Comparison of ENCODE assay signal across 1 cellular context in the genomic region with DNA sequence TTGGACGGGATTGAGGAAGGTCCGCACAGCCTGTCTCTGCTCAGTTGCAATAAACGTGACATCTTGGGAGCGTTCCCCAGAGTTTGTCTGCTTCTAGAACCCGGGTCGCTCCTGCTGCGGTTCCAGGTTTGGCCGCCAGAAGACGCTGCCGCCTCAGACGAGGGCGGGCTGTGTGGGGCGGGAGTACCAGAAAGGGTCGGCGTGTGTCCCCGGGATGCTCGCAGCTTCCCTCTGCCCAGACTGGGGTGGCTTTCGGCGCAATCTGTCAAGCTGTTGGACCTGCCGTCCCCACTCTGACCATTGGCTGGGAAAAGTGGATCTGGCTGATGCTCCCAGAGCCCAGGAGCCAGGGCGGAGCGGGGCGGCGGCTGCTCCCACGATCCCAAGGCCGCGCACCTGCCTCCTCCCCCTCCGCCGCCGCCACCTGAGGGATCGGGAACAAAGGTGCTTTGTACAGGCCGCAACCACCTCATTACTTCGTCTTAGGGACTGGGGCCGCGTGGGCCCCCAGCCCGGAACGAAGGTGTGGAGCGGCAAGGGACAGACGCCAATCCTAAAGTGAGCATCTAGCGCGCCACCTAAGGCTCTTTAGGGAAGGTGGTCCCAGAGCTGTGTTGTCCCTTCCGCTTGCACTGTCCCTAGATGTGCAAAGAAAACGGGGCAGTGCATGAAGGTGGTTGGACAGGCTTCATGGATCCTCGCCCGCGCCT.
TF ChIP-seq lines count a peak whose summit lies in the region.

No MANE protein-coding gene starts in this region.

TF ChIP-seq in HepG2, 621 proteins besides CTCF, POLR2A, EP300 and RAD21 (continued from another document and continues in another):
- TF ChIP-seq MED8 (CRISPR knock-in tag; IDR thresholded peaks at IDR 0.05; ENCODE audit: insufficient replicate concordance) (no peak), MYC (CRISPR knock-in tag; IDR thresholded peaks at IDR 0.05; ENCODE audit: borderline replicate concordance) (peak; percentile 19; the same call in 1 of the 2 replicates), HES4 (CRISPR knock-in tag; IDR thresholded peaks at IDR 0.05; ENCODE audit: borderline replicate concordance) (no peak), ZNF207 (IDR thresholded peaks at IDR 0.05; ENCODE audit: borderline replicate concordance) (no peak), FOXA3 (CRISPR knock-in tag; IDR thresholded peaks at IDR 0.05) (no peak), ZNF30 (CRISPR knock-in tag; IDR thresholded peaks at IDR 0.05) (no peak), ZNF782 (CRISPR knock-in tag; IDR thresholded peaks at IDR 0.05; ENCODE audit: borderline replicate concordance) (no peak), ARHGAP35 (CRISPR knock-in tag; IDR thresholded peaks at IDR 0.05; ENCODE audit: borderline replicate concordance) (no peak), NFRKB (IDR thresholded peaks at IDR 0.05) (no peak), SPEN (CRISPR knock-in tag; IDR thresholded peaks at IDR 0.05; ENCODE audit: low read depth) (peak; percentile 33; the same call in 1 of the 2 replicates), ZNF589 (CRISPR knock-in tag; conservative IDR thresholded peaks at IDR 0.05) (no peak), NFIC (IDR thresholded peaks at IDR 0.05; ENCODE audit: low read length) (no peak), HNF4G (IDR thresholded peaks at IDR 0.05; ENCODE audit: borderline replicate concordance, low read depth, low read length) (no peak), HNF4G (CRISPR knock-in tag; IDR thresholded peaks at IDR 0.05; ENCODE audit: borderline replicate concordance, low read depth) (no peak), ZNF441 (CRISPR knock-in tag; IDR thresholded peaks at IDR 0.05; ENCODE audit: borderline replicate concordance) (no peak), ZKSCAN8 (CRISPR knock-in tag; IDR thresholded peaks at IDR 0.05; ENCODE audit: borderline replicate concordance) (no peak), ZNF558 (CRISPR knock-in tag; IDR thresholded peaks at IDR 0.05; ENCODE audit: borderline replicate concordance) (no peak), SIN3A (IDR thresholded peaks at IDR 0.05; ENCODE audit: borderline replicate concordance, low read depth, low read length) (no peak), SIX4 (CRISPR knock-in tag; IDR thresholded peaks at IDR 0.05) (no peak), ATRX (CRISPR knock-in tag; IDR thresholded peaks at IDR 0.05; ENCODE audit: borderline replicate concordance) (no peak), ZNF160 (CRISPR knock-in tag; IDR thresholded peaks at IDR 0.05) (0 out of 2 replicates have a peak, but pooled peaks have one; percentile 2), THAP11 (CRISPR knock-in tag; IDR thresholded peaks at IDR 0.05) (0 out of 2 replicates have a peak, but pooled peaks have one; percentile 4), EHMT2 (IDR thresholded peaks at IDR 0.05; ENCODE audit: borderline replicate concordance, low read depth, low read length) (no peak), ZNF605 (CRISPR knock-in tag; IDR thresholded peaks at IDR 0.05) (peak; percentile 2; the same call in 1 of the 2 replicates), NRL (CRISPR knock-in tag; IDR thresholded peaks at IDR 0.05; ENCODE audit: borderline replicate concordance) (no peak; the same call in 1 of the 2 replicates), ZFP36L2 (CRISPR knock-in tag; IDR thresholded peaks at IDR 0.05) (no peak), ATF7 (IDR thresholded peaks at IDR 0.05) (no peak), ATF7 (CRISPR knock-in tag; IDR thresholded peaks at IDR 0.05) (no peak; the same call in 1 of the 2 replicates), MEIS1 (CRISPR knock-in tag; IDR thresholded peaks at IDR 0.05; ENCODE audit: borderline replicate concordance) (no peak), TOPORS (CRISPR knock-in tag; IDR thresholded peaks at IDR 0.05) (peak; percentile 58; the same call in 1 of the 2 replicates), ZNF616 (CRISPR knock-in tag; IDR thresholded peaks at IDR 0.05; ENCODE audit: low read depth) (no peak), SIN3B (IDR thresholded peaks at IDR 0.05; ENCODE audit: low read length) (no peak), ZNF562 (CRISPR knock-in tag; IDR thresholded peaks at IDR 0.05; ENCODE audit: borderline replicate concordance) (no peak), NCOA2 (CRISPR knock-in tag; IDR thresholded peaks at IDR 0.05) (no peak; the same call in 1 of the 2 replicates)
- TF ChIP-seq, protein P1, sequence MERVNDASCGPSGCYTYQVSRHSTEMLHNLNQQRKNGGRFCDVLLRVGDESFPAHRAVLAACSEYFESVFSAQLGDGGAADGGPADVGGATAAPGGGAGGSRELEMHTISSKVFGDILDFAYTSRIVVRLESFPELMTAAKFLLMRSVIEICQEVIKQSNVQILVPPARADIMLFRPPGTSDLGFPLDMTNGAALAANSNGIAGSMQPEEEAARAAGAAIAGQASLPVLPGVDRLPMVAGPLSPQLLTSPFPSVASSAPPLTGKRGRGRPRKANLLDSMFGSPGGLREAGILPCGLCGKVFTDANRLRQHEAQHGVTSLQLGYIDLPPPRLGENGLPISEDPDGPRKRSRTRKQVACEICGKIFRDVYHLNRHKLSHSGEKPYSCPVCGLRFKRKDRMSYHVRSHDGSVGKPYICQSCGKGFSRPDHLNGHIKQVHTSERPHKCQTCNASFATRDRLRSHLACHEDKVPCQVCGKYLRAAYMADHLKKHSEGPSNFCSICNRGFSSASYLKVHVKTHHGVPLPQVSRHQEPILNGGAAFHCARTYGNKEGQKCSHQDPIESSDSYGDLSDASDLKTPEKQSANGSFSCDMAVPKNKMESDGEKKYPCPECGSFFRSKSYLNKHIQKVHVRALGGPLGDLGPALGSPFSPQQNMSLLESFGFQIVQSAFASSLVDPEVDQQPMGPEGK (CRISPR knock-in tag; IDR thresholded peaks at IDR 0.05), result peak; percentile 56
- TF ChIP-seq, protein P2, sequence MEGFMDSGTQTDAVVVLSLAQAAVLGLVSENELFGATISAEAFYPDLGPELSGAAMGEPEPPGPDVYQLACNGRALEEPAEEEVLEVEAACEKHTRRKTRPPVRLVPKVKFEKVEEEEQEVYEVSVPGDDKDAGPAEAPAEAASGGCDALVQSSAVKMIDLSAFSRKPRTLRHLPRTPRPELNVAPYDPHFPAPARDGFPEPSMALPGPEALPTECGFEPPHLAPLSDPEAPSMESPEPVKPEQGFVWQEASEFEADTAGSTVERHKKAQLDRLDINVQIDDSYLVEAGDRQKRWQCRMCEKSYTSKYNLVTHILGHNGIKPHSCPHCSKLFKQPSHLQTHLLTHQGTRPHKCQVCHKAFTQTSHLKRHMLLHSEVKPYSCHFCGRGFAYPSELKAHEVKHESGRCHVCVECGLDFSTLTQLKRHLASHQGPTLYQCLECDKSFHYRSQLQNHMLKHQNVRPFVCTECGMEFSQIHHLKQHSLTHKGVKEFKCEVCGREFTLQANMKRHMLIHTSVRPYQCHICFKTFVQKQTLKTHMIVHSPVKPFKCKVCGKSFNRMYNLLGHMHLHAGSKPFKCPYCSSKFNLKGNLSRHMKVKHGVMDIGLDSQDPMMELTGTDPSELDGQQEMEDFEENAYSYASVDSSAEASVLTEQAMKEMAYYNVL (CRISPR knock-in tag; IDR thresholded peaks at IDR 0.05; ENCODE audit: borderline replicate concordance), result no peak
- TF ChIP-seq, protein P3, sequence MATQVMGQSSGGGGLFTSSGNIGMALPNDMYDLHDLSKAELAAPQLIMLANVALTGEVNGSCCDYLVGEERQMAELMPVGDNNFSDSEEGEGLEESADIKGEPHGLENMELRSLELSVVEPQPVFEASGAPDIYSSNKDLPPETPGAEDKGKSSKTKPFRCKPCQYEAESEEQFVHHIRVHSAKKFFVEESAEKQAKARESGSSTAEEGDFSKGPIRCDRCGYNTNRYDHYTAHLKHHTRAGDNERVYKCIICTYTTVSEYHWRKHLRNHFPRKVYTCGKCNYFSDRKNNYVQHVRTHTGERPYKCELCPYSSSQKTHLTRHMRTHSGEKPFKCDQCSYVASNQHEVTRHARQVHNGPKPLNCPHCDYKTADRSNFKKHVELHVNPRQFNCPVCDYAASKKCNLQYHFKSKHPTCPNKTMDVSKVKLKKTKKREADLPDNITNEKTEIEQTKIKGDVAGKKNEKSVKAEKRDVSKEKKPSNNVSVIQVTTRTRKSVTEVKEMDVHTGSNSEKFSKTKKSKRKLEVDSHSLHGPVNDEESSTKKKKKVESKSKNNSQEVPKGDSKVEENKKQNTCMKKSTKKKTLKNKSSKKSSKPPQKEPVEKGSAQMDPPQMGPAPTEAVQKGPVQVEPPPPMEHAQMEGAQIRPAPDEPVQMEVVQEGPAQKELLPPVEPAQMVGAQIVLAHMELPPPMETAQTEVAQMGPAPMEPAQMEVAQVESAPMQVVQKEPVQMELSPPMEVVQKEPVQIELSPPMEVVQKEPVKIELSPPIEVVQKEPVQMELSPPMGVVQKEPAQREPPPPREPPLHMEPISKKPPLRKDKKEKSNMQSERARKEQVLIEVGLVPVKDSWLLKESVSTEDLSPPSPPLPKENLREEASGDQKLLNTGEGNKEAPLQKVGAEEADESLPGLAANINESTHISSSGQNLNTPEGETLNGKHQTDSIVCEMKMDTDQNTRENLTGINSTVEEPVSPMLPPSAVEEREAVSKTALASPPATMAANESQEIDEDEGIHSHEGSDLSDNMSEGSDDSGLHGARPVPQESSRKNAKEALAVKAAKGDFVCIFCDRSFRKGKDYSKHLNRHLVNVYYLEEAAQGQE (IDR thresholded peaks at IDR 0.05; ENCODE audit: borderline replicate concordance in 1 of 2, low read depth in 1 of 2, low read length in 2 of 2), result no peak
- TF ChIP-seq, protein P4, sequence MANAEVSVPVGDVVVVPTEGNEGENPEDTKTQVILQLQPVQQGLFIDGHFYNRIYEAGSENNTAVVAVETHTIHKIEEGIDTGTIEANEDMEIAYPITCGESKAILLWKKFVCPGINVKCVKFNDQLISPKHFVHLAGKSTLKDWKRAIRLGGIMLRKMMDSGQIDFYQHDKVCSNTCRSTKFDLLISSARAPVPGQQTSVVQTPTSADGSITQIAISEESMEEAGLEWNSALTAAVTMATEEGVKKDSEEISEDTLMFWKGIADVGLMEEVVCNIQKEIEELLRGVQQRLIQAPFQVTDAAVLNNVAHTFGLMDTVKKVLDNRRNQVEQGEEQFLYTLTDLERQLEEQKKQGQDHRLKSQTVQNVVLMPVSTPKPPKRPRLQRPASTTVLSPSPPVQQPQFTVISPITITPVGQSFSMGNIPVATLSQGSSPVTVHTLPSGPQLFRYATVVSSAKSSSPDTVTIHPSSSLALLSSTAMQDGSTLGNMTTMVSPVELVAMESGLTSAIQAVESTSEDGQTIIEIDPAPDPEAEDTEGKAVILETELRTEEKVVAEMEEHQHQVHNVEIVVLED (CRISPR knock-in tag; IDR thresholded peaks at IDR 0.05; ENCODE audit: borderline replicate concordance), result peak; percentile 4; the same call in 1 of the 2 replicates
- TF ChIP-seq, protein P5, sequence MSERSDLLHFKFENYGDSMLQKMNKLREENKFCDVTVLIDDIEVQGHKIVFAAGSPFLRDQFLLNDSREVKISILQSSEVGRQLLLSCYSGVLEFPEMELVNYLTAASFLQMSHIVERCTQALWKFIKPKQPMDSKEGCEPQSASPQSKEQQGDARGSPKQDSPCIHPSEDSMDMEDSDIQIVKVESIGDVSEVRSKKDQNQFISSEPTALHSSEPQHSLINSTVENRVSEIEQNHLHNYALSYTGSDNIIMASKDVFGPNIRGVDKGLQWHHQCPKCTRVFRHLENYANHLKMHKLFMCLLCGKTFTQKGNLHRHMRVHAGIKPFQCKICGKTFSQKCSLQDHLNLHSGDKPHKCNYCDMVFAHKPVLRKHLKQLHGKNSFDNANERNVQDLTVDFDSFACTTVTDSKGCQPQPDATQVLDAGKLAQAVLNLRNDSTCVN (CRISPR knock-in tag; IDR thresholded peaks at IDR 0.05; ENCODE audit: borderline replicate concordance), result no peak
- TF ChIP-seq, protein P6, sequence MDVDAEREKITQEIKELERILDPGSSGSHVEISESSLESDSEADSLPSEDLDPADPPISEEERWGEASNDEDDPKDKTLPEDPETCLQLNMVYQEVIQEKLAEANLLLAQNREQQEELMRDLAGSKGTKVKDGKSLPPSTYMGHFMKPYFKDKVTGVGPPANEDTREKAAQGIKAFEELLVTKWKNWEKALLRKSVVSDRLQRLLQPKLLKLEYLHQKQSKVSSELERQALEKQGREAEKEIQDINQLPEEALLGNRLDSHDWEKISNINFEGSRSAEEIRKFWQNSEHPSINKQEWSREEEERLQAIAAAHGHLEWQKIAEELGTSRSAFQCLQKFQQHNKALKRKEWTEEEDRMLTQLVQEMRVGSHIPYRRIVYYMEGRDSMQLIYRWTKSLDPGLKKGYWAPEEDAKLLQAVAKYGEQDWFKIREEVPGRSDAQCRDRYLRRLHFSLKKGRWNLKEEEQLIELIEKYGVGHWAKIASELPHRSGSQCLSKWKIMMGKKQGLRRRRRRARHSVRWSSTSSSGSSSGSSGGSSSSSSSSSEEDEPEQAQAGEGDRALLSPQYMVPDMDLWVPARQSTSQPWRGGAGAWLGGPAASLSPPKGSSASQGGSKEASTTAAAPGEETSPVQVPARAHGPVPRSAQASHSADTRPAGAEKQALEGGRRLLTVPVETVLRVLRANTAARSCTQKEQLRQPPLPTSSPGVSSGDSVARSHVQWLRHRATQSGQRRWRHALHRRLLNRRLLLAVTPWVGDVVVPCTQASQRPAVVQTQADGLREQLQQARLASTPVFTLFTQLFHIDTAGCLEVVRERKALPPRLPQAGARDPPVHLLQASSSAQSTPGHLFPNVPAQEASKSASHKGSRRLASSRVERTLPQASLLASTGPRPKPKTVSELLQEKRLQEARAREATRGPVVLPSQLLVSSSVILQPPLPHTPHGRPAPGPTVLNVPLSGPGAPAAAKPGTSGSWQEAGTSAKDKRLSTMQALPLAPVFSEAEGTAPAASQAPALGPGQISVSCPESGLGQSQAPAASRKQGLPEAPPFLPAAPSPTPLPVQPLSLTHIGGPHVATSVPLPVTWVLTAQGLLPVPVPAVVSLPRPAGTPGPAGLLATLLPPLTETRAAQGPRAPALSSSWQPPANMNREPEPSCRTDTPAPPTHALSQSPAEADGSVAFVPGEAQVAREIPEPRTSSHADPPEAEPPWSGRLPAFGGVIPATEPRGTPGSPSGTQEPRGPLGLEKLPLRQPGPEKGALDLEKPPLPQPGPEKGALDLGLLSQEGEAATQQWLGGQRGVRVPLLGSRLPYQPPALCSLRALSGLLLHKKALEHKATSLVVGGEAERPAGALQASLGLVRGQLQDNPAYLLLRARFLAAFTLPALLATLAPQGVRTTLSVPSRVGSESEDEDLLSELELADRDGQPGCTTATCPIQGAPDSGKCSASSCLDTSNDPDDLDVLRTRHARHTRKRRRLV (CRISPR knock-in tag; IDR thresholded peaks at IDR 0.05), result no peak
- TF ChIP-seq, protein P7, sequence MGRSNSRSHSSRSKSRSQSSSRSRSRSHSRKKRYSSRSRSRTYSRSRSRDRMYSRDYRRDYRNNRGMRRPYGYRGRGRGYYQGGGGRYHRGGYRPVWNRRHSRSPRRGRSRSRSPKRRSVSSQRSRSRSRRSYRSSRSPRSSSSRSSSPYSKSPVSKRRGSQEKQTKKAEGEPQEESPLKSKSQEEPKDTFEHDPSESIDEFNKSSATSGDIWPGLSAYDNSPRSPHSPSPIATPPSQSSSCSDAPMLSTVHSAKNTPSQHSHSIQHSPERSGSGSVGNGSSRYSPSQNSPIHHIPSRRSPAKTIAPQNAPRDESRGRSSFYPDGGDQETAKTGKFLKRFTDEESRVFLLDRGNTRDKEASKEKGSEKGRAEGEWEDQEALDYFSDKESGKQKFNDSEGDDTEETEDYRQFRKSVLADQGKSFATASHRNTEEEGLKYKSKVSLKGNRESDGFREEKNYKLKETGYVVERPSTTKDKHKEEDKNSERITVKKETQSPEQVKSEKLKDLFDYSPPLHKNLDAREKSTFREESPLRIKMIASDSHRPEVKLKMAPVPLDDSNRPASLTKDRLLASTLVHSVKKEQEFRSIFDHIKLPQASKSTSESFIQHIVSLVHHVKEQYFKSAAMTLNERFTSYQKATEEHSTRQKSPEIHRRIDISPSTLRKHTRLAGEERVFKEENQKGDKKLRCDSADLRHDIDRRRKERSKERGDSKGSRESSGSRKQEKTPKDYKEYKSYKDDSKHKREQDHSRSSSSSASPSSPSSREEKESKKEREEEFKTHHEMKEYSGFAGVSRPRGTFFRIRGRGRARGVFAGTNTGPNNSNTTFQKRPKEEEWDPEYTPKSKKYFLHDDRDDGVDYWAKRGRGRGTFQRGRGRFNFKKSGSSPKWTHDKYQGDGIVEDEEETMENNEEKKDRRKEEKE (IDR thresholded peaks at IDR 0.05), result no peak
